ENCODE assay signal across 8 cellular contexts in genomic region chr11:79439893-79440450, GRCh38. TPM values are rescaled to one million over a fixed set of nuclear protein-coding genes. Genes with fewer than 3 reads are reported as not detected.
DNase-seq lines count a peak whose midpoint lies in the region; ATAC-seq, FAIRE-seq and TF ChIP-seq lines count a peak whose summit lies in the region.

No MANE protein-coding gene starts in this region.

- H3K4me3 Mint-ChIP-seq in nephron: peak overlapping the region; percentile 94 to 97 (median 96)

- peak; percentile 6 for ATAC-seq in esophagus mucosa

- no peak for FAIRE-seq in HTR-8/SVneo (lab: Jason Lieb, UNC)

- peaks cover 43% of the 10 kb centered on the region for H3K27me3 Mint-ChIP-seq in nephron (ENCODE audit: low read depth)

- DNase-seq in COLO668 (lab: John Stamatoyannopoulos, UW; ENCODE audit: unreplicated experiment): peak; percentile 69
- DNase-seq in NCI-H1105 treated with DMSO at 0.1 percent for 48 hours (lab: John Stamatoyannopoulos, UW): peak; percentile 70
- DNase-seq in pons (ENCODE audit: low spot score): no peak
- DNase-seq in G401 (ENCODE audit: low spot score): no peak
- no peak for DNase-seq in CD1c-positive myeloid dendritic cell (ENCODE audit: extremely low spot score)
- no peak for DNase-seq in HTR-8/SVneo (ENCODE audit: insufficient read length, low spot score)

- H3K27ac Mint-ChIP-seq in nephron: peak overlapping the region; percentile 90 to 97 (median 91)

- peak in 1 of 3 experiments; percentile 11 for TF ChIP-seq CTCF in nephron (IDR thresholded peaks at IDR 0.05; ENCODE audit: unreplicated experiment in 3 of 3)

- no peaks in the 10 kb centered on the region for H3K36me3 Mint-ChIP-seq in nephron (ENCODE audit: low read depth)

- in situ Hi-C loops in G401 (cut with HindIII; ENCODE audit: low sequenced_read_pairs): no loop called here

- peaks cover 33% of the 10 kb centered on the region for H3K4me1 Mint-ChIP-seq in nephron

- H3K9me3 Mint-ChIP-seq in nephron: no peaks in the 10 kb centered on the region

RNA-seq across cellular contexts. Expression of gene TENM4, which starts 0.9 kb away (rescaled TPM):
- 21.8 TPM for total RNA-seq in esophagus mucosa
- total RNA-seq in G401 (2014; rRNA removed; shearing (Covaris generic)): 18.6 and 18.7 TPM in 2 replicates

Comparison
In these comparisons a context has a peak if more than half of its experiments do, and no peak if none do; other contexts are left out.
1. DNase-seq: peak in COLO668 (single experiment) and NCI-H1105 treated with DMSO at 0.1 percent for 48 hours (single experiment); none in pons (single experiment), G401 (single experiment), CD1c-positive myeloid dendritic cell (single experiment) and HTR-8/SVneo (single experiment).